10 cellular contexts compared by ENCODE assay signal in the genomic region with DNA sequence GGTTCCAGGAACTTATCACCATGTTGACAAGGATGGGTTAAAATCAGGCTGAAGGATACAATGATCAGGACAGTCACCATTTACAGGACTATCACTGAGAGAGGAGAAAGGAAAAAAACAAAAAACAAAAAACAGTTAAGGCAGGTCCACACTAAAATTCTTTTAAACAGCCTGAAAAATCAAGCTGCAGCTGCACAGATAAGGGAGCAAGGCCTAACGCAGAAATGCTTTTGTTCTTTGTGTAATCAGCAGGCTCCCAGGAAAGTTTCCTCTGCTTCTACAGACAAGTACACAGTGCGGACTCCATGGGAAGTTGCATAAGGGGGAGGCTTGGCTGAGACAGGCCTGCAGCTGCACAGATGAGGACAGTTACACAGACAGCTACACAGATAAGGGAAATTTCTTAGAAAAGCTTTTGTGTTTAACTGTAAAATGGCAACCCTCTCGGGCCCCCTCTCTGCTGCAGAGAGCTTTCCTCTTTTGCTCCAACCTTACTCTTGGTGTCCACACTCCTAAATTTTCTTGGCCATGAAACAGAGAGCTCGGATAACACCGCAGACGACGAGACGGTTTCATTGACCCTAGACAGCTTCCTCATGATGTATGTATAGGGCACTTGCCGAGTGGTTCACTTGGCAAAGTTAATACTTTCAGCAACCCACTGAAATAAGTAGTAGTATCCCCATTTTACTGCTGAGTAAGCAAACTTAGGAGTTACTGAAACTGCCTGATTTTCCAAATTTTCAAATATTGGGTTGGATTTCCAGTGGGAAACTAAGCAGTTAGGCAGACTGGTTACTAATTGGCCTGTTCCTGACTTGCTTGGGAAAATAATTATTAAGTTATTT. TPM values are rescaled to one million over a fixed set of nuclear protein-coding genes. Genes with fewer than 3 reads are reported as not detected.
DNase-seq lines count a peak whose midpoint lies in the region; ATAC-seq and TF ChIP-seq lines count a peak whose summit lies in the region.
"Had no signal": no experiment of that assay in that cellular context is flagged by ENCODE, and none has a peak within 500 bp of the region (broad histone marks: within the 10 kb centered on the region; RNA-seq: fewer than 3 reads in every experiment).

No MANE protein-coding gene starts in this region.

- H3K9me3 ChIP-seq in left lung (no peaks in the 10 kb centered on the region), thymus (ENCODE audit: control insufficient read depth) (no peaks in the 10 kb centered on the region)

- intact Hi-C loops in left lung (cut with DNase I) = no loop called here

- H3K4me1 ChIP-seq in left lung (no peaks in the 10 kb centered on the region), thymus (ENCODE audit: control insufficient read depth, insufficient read depth, low read length) (peaks cover 8% of the 10 kb centered on the region)

- ATAC-seq in left lung (peak; percentile 76), HG03159 (IDR thresholded peaks at IDR 0.05; ENCODE audit: unreplicated experiment) (no peak), GM18909 (IDR thresholded peaks at IDR 0.05; ENCODE audit: poor library complexity, unreplicated experiment) (no peak)

- H3K27me3 Mint-ChIP-seq in chondrocyte (ENCODE audit: low read depth) = peaks cover 25% of the 10 kb centered on the region

- DNase-seq in MV-4-11 (lab: John Stamatoyannopoulos, UW) (peak; percentile 89), chondrocyte (ENCODE audit: low spot score) (no peak), left lung (no peak), GM10266 (ENCODE audit: extremely low spot score) (no peak)
- DNase-seq: activated naive CD8-positive, alpha-beta T cell treated with anti-CD3 and anti-CD28 coated beads, Interleukin-2, amount 10 ng/mL, durations not matched to agents 7 days and 5 days; stimulated activated naive CD4-positive, alpha-beta T cell had no signal

- peaks cover 2% of the 10 kb centered on the region for H3K36me3 Mint-ChIP-seq in chondrocyte (ENCODE audit: low read depth)
- H3K36me3 Mint-ChIP-seq: activated naive CD8-positive, alpha-beta T cell treated with anti-CD3 and anti-CD28 coated beads, Interleukin-2, amount 10 ng/mL, durations not matched to agents 7 days and 5 days had no signal

- no peak overlapping the region for H3K27ac ChIP-seq in left lung
- peak overlapping the region; percentile 15 for H3K27ac ChIP-seq in thymus (ENCODE audit: low read depth)

- H3K4me3 ChIP-seq in left lung (no peak overlapping the region), thymus (ENCODE audit: low read length) (no peak overlapping the region)

- H3K27ac Mint-ChIP-seq in chondrocyte (ENCODE audit: unreplicated experiment) = peak overlapping the region; percentile 11
- H3K27ac Mint-ChIP-seq: activated naive CD8-positive, alpha-beta T cell treated with anti-CD3 and anti-CD28 coated beads, Interleukin-2, amount 10 ng/mL, durations not matched to agents 7 days and 5 days had no signal

- 11% methylated on average over 9 of the region's 9 CpGs for WGBS in thymus

- H3K4me3 Mint-ChIP-seq in chondrocyte (ENCODE audit: unreplicated experiment) = no peak overlapping the region
- H3K4me3 Mint-ChIP-seq: activated naive CD8-positive, alpha-beta T cell treated with anti-CD3 and anti-CD28 coated beads, Interleukin-2, amount 10 ng/mL, durations not matched to agents 7 days and 5 days had no signal

- TF ChIP-seq CTCF in chondrocyte (IDR thresholded peaks at IDR 0.05) (no peak), left lung (IDR thresholded peaks at IDR 0.05) (no peak), GM10266 (IDR thresholded peaks at IDR 0.05; ENCODE audit: control insufficient read depth, insufficient read depth, low read depth, missing control alignments) (no peak)

- H3K27me3 ChIP-seq in left lung = no peaks in the 10 kb centered on the region
- no peaks in the 10 kb centered on the region for H3K27me3 ChIP-seq in thymus (ENCODE audit: control insufficient read depth, insufficient read depth)

- H3K9me3 Mint-ChIP-seq in chondrocyte (ENCODE audit: low read depth) = peaks cover 2% of the 10 kb centered on the region
- H3K9me3 Mint-ChIP-seq: activated naive CD8-positive, alpha-beta T cell treated with anti-CD3 and anti-CD28 coated beads, Interleukin-2, amount 10 ng/mL, durations not matched to agents 7 days and 5 days had no signal

- H3K4me1 Mint-ChIP-seq in chondrocyte (ENCODE audit: low read depth) = peaks cover 23% of the 10 kb centered on the region
- H3K4me1 Mint-ChIP-seq: activated naive CD8-positive, alpha-beta T cell treated with anti-CD3 and anti-CD28 coated beads, Interleukin-2, amount 10 ng/mL, durations not matched to agents 7 days and 5 days had no signal

- no peaks in the 10 kb centered on the region for H3K36me3 ChIP-seq in left lung
- no peaks in the 10 kb centered on the region for H3K36me3 ChIP-seq in thymus (ENCODE audit: control insufficient read depth, insufficient read depth)

RNA-seq across cellular contexts. Expression of a gene that starts 45.5 kb away (rescaled TPM):
- total RNA-seq in chondrocyte (not detected in 3 replicates), left lung (not detected)
- 0.05 TPM for polyA plus RNA-seq in thymus
- total RNA-seq: activated naive CD8-positive, alpha-beta T cell treated with anti-CD3 and anti-CD28 coated beads, Interleukin-2, amount 10 ng/mL, durations not matched to agents 7 days and 5 days; renal cortical epithelial cell had no signal
